Comparison of ENCODE assay signal across 22 cellular contexts in genomic region chr2:56812432-56812831, GRCh38.
"Had no signal": no experiment of that assay in that cellular context is flagged by ENCODE, and none has a peak within 500 bp of the region (broad histone marks: within the 10 kb centered on the region; RNA-seq: fewer than 3 reads in every experiment).

No MANE protein-coding gene starts in this region.

- H3K27me3 ChIP-seq: hepatocyte, neutrophil had no signal

- FAIRE-seq: islet of Langerhans had no signal

- ATAC-seq: activated CD4-positive, CD25-positive, alpha-beta regulatory T cell treated with anti-CD3 and anti-CD28 coated beads, Interleukin-2, amount 50 U/mL, for 24 hours; activated CD8-positive, alpha-beta T cell treated with anti-CD3 and anti-CD28 coated beads, Interleukin-2, amount 10 ng/mL, durations not matched to agents 7 days and 5 days; activated naive CD8-positive, alpha-beta T cell treated with anti-CD3 and anti-CD28 coated beads, Interleukin-2, amount 50 U/mL, for 24 hours; esophagus mucosa; lower lobe of right lung; natural killer cell treated with Interleukin-12 subunit alpha and Interleukin-12 subunit beta and Interleukin-15 and Interleukin-18, amount 100 ng/mL, for 72 hours; T-cell had no signal

- H3K27ac ChIP-seq: hepatocyte, lower lobe of right lung, neutrophil, thyroid gland had no signal

- H3K4me3 ChIP-seq: hepatocyte, lower lobe of right lung, thyroid gland had no signal

- DNase-seq: activated CD4-positive, alpha-beta T cell treated with anti-CD3 and anti-CD28 coated beads, Interleukin-2, amount 10 ng/mL, durations not matched to agents 7 days and 5 days; activated CD8-positive, alpha-beta T cell treated with anti-CD3 and anti-CD28 coated beads, Interleukin-2, amount 10 ng/mL, durations not matched to agents 7 days and 5 days; activated naive CD4-positive, alpha-beta T cell treated with anti-CD3 and anti-CD28 coated beads for 36 hours; activated naive CD8-positive, alpha-beta T cell treated with anti-CD3 and anti-CD28 coated beads, Interleukin-2, amount 50 U/mL, for 24 hours; activated T-cell treated with anti-CD3 and anti-CD28 coated beads, Interleukin-2, amount 50 U/mL, for 24 hours; aorta; cerebellar nuclear complex; cortex of kidney; effector CD4-positive, alpha-beta T cell; lower lobe of right lung; stimulated activated CD4-positive, alpha-beta T cell treated with anti-CD3 and anti-CD28 coated beads, Interleukin-12 subunit alpha, Interleukin-12 subunit beta, amount 100 ng/mL, for 4 hours; stimulated activated CD4-positive, alpha-beta T cell treated with anti-CD3 and anti-CD28 coated beads, Interleukin-1b, Interleukin-23, amount 100 ng/mL, for 48 hours; stimulated activated naive CD4-positive, alpha-beta T cell treated with Interleukin-2 at 50 U/mL for 16 hours; T-cell; T1000; thyroid gland had no signal

- H3K4me2 ChIP-seq: hepatocyte had no signal

- H3K36me3 Mint-ChIP-seq: T-cell had no signal

- H3K27ac Mint-ChIP-seq: activated CD4-positive, alpha-beta T cell treated with anti-CD3 and anti-CD28 coated beads, Interleukin-2, amount 10 ng/mL, durations not matched to agents 7 days and 5 days; activated CD8-positive, alpha-beta T cell treated with anti-CD3 and anti-CD28 coated beads, Interleukin-2, amount 10 ng/mL, durations not matched to agents 7 days and 5 days; activated naive CD4-positive, alpha-beta T cell treated with anti-CD3 and anti-CD28 coated beads for 36 hours; activated naive CD8-positive, alpha-beta T cell treated with anti-CD3 and anti-CD28 coated beads, Interleukin-2, amount 50 U/mL, for 24 hours; activated T-cell treated with anti-CD3 and anti-CD28 coated beads, Interleukin-2, amount 50 U/mL, for 24 hours; natural killer cell treated with Interleukin-12 subunit alpha and Interleukin-12 subunit beta and Interleukin-15 and Interleukin-18, amount 100 ng/mL, for 72 hours; T-cell had no signal

- H2AFZ ChIP-seq: hepatocyte had no signal

- H3K79me2 ChIP-seq: hepatocyte had no signal

- H3K4me1 ChIP-seq: lower lobe of right lung, thyroid gland had no signal

- H3K9me3 ChIP-seq: lower lobe of right lung, neutrophil, thyroid gland had no signal

- H3K27me3 Mint-ChIP-seq: activated CD4-positive, alpha-beta T cell treated with anti-CD3 and anti-CD28 coated beads, Interleukin-2, amount 10 ng/mL, durations not matched to agents 7 days and 5 days; activated naive CD8-positive, alpha-beta T cell treated with anti-CD3 and anti-CD28 coated beads, Interleukin-2, amount 50 U/mL, for 24 hours; activated T-cell treated with anti-CD3 and anti-CD28 coated beads, Interleukin-2, amount 50 U/mL, for 24 hours; natural killer cell treated with Interleukin-12 subunit alpha and Interleukin-12 subunit beta and Interleukin-15 and Interleukin-18, amount 100 ng/mL, for 72 hours; T-cell had no signal

- H3K36me3 ChIP-seq: lower lobe of right lung, neutrophil, thyroid gland had no signal

- H3K9me3 Mint-ChIP-seq: activated CD4-positive, alpha-beta T cell treated with anti-CD3 and anti-CD28 coated beads, Interleukin-2, amount 10 ng/mL, durations not matched to agents 7 days and 5 days had no signal

- H3K4me3 Mint-ChIP-seq: activated CD4-positive, alpha-beta T cell treated with anti-CD3 and anti-CD28 coated beads, Interleukin-2, amount 10 ng/mL, durations not matched to agents 7 days and 5 days; activated CD8-positive, alpha-beta T cell treated with anti-CD3 and anti-CD28 coated beads, Interleukin-2, amount 10 ng/mL, durations not matched to agents 7 days and 5 days; activated naive CD4-positive, alpha-beta T cell treated with anti-CD3 and anti-CD28 coated beads for 36 hours; activated naive CD8-positive, alpha-beta T cell treated with anti-CD3 and anti-CD28 coated beads, Interleukin-2, amount 50 U/mL, for 24 hours; activated T-cell treated with anti-CD3 and anti-CD28 coated beads, Interleukin-2, amount 50 U/mL, for 24 hours; natural killer cell treated with Interleukin-12 subunit alpha and Interleukin-12 subunit beta and Interleukin-15 and Interleukin-18, amount 100 ng/mL, for 72 hours; T-cell had no signal

- H3K4me1 Mint-ChIP-seq: activated CD4-positive, alpha-beta T cell treated with anti-CD3 and anti-CD28 coated beads, Interleukin-2, amount 10 ng/mL, durations not matched to agents 7 days and 5 days; activated naive CD8-positive, alpha-beta T cell treated with anti-CD3 and anti-CD28 coated beads, Interleukin-2, amount 50 U/mL, for 24 hours; T-cell had no signal
